15 cellular contexts compared by ENCODE assay signal in genomic region chr1:40305451-40305850, GRCh38. TPM values are rescaled to one million over a fixed set of nuclear protein-coding genes. Genes with fewer than 3 reads are reported as not detected.
A peak's percentile ranks its signal among the peaks of the same experiment; 100 is the strongest.
DNase-seq lines count a peak whose midpoint lies in the region; ATAC-seq and TF ChIP-seq lines count a peak whose summit lies in the region.
"Had no signal": no experiment of that assay in that cellular context is flagged by ENCODE, and none has a peak within 500 bp of the region (broad histone marks: within the 10 kb centered on the region; RNA-seq: fewer than 3 reads in every experiment).

No MANE protein-coding gene starts in this region.

- H3K9me3 ChIP-seq in PC-9 (ENCODE audit: insufficient read depth, low read depth): no peaks in the 10 kb centered on the region
- no peaks in the 10 kb centered on the region for H3K9me3 ChIP-seq in fibroblast of lung (ENCODE audit: control insufficient read depth, insufficient read depth, low read depth, low read length)
- no peaks in the 10 kb centered on the region for H3K9me3 ChIP-seq in vagina

- H3K79me2 ChIP-seq in PC-9 (ENCODE audit: low read depth) (no peaks in the 10 kb centered on the region), fibroblast of lung (ENCODE audit: control insufficient read depth, insufficient read depth, low read length) (no peaks in the 10 kb centered on the region)

- DNase-seq in PC-9: peak; percentile 61 to 78
- no peak for DNase-seq in fibroblast of lung (ENCODE audit: low read depth in 2 of 2)
- no peak for DNase-seq in G401 (ENCODE audit: low spot score)
- no peak for DNase-seq in retina
- no peak for DNase-seq in vagina (ENCODE audit: extremely low spot score in 2 of 2)
- DNase-seq: activated T-cell treated with anti-CD3 and anti-CD28 coated beads, Interleukin-2, amount 50 U/mL, for 4 hours; CD4-positive, CD25-positive, alpha-beta regulatory T cell; KBM-7; NCI-H226; T-cell had no signal

- H3K4me2 ChIP-seq in PC-9 (peak overlapping the region; percentile 75), fibroblast of lung (ENCODE audit: extremely low read depth, insufficient read depth, low read length) (no peak overlapping the region)

- POLR2A ChIA-PET in PC-9 (lab: Charles Lee; ENCODE audit: unreplicated experiment): interaction anchor here (0.6 to 0.7 kb wide), 3 partner anchors 25 to 162 kb away, joined by 4 to 10 read pairs (median 10); no protein-coding TSS in a partner anchor

- intact Hi-C loops in PC-9 (cut with micrococcal nuclease; ENCODE audit: unreplicated experiment) (loop anchor here (1.0 kb wide), 2 partner anchors 152 to 235 kb away; no protein-coding TSS in a partner anchor), vagina (cut with DNase I) (no loop called here)

- no peaks in the 10 kb centered on the region for H3K27me3 Mint-ChIP-seq in stimulated activated memory B cell treated with anti-CD40 and anti-IgM and Interleukin-4, amounts not matched to agents 10 μg/mL and 1 μg/mL and 100 μg/mL, for 72 hours
- H3K27me3 Mint-ChIP-seq: CD4-positive, CD25-positive, alpha-beta regulatory T cell; T-cell had no signal

- peak overlapping the region; percentile 72 for H2AFZ ChIP-seq in PC-9
- H2AFZ ChIP-seq in fibroblast of lung (ENCODE audit: low read length): no peak overlapping the region

- TF ChIP-seq CTCF in 22Rv1 (IDR thresholded peaks at IDR 0.05) (0 out of 2 replicates have a peak, but pooled peaks have one; percentile 9), GM12873 (IDR thresholded peaks at IDR 0.05; ENCODE audit: insufficient read depth, low read depth, low read length, missing control alignments) (peak; percentile 24), PC-9 (conservative IDR thresholded peaks at IDR 0.05) (peak; percentile 55), fibroblast of lung (conservative IDR thresholded peaks at IDR 0.05 in 1 of 2, IDR thresholded peaks at IDR 0.05 in 1 of 2; ENCODE audit: low read depth in 1 of 2, low read length in 2 of 2) (peak; percentile 5 to 15), vagina (IDR thresholded peaks at IDR 0.05) (no peak)

- CTCF ChIA-PET in PC-9 (lab: Charles Lee): interaction anchor here (1.0 to 1.5 kb wide), 3 partner anchors 10 to 162 kb away, joined by 3 to 18 read pairs (median 4); no protein-coding TSS in a partner anchor

- H3K27ac ChIP-seq in 22Rv1 (no peak overlapping the region), PC-9 (peak overlapping the region; percentile 88), fibroblast of lung (ENCODE audit: insufficient read depth, low read length) (no peak overlapping the region), vagina (no peak overlapping the region)

- H3K9me2 ChIP-seq in PC-9 (ENCODE audit: insufficient read depth): no peaks in the 10 kb centered on the region

- H3K4me3 ChIP-seq in PC-9 (peak overlapping the region; percentile 25; the same call in 1 of the 2 replicates), fibroblast of lung (replicated peaks in 1 of 4; ENCODE audit: control extremely low read depth in 1 of 4, insufficient read depth in 1 of 4, low read depth in 3 of 4, low read length in 4 of 4) (no peak overlapping the region), vagina (no peak overlapping the region)
- H3K4me3 ChIP-seq: lung had no signal

- peaks cover 16% of the 10 kb centered on the region for H3K36me3 Mint-ChIP-seq in stimulated activated memory B cell treated with anti-CD40 and anti-IgM and Interleukin-4, amounts not matched to agents 10 μg/mL and 1 μg/mL and 100 μg/mL, for 72 hours
- H3K36me3 Mint-ChIP-seq: CD4-positive, CD25-positive, alpha-beta regulatory T cell; T-cell had no signal

- H3K4me1 ChIP-seq in PC-9 (replicated peaks; ENCODE audit: insufficient read depth) (peaks cover 30% of the 10 kb centered on the region), fibroblast of lung (ENCODE audit: control insufficient read depth, extremely low read depth, insufficient read depth, low read length) (no peaks in the 10 kb centered on the region), vagina (no peaks in the 10 kb centered on the region)

- no peaks in the 10 kb centered on the region for H3K9me3 Mint-ChIP-seq in stimulated activated memory B cell treated with anti-CD40 and anti-IgM and Interleukin-4, amounts not matched to agents 10 μg/mL and 1 μg/mL and 100 μg/mL, for 72 hours
- H3K9me3 Mint-ChIP-seq: activated T-cell treated with anti-CD3 and anti-CD28 coated beads, Interleukin-2, amount 50 U/mL, for 4 hours; CD4-positive, CD25-positive, alpha-beta regulatory T cell; T-cell had no signal

- H3K9ac ChIP-seq in fibroblast of lung (ENCODE audit: insufficient read depth, low read length): no peak overlapping the region

- peaks cover 20% of the 10 kb centered on the region for H3F3A ChIP-seq in PC-9 (ENCODE audit: insufficient read depth, low read depth)

- no peaks in the 10 kb centered on the region for H3K4me1 Mint-ChIP-seq in stimulated activated memory B cell treated with anti-CD40 and anti-IgM and Interleukin-4, amounts not matched to agents 10 μg/mL and 1 μg/mL and 100 μg/mL, for 72 hours
- H3K4me1 Mint-ChIP-seq: CD4-positive, CD25-positive, alpha-beta regulatory T cell; T-cell had no signal

- no peaks in the 10 kb centered on the region for H4K20me1 ChIP-seq in PC-9 (ENCODE audit: insufficient read depth)
- H4K20me1 ChIP-seq in fibroblast of lung (ENCODE audit: control insufficient read depth, extremely low read depth, insufficient read depth, low read length): no peaks in the 10 kb centered on the region

- H3K27me3 ChIP-seq in PC-9 (ENCODE audit: insufficient read depth, low read depth) (no peaks in the 10 kb centered on the region), fibroblast of lung (ENCODE audit: control insufficient read depth, insufficient read depth, low read length) (no peaks in the 10 kb centered on the region), vagina (no peaks in the 10 kb centered on the region)

- H3K4me3 Mint-ChIP-seq in stimulated activated memory B cell treated with anti-CD40 and anti-IgM and Interleukin-4, amounts not matched to agents 10 μg/mL and 1 μg/mL and 100 μg/mL, for 72 hours: no peak overlapping the region
- H3K4me3 Mint-ChIP-seq: activated T-cell treated with anti-CD3 and anti-CD28 coated beads, Interleukin-2, amount 50 U/mL, for 4 hours; CD4-positive, CD25-positive, alpha-beta regulatory T cell; T-cell had no signal

- ATAC-seq in stimulated activated memory B cell treated with anti-CD40 and anti-IgM and Interleukin-4, amounts not matched to agents 10 μg/mL and 1 μg/mL and 100 μg/mL, for 72 hours: no peak
- ATAC-seq: activated T-cell treated with anti-CD3 and anti-CD28 coated beads, Interleukin-2, amount 50 U/mL, for 4 hours; T-cell had no signal

- in situ Hi-C loops in G401 (cut with HindIII; ENCODE audit: low sequenced_read_pairs): no loop called here

- H3K36me3 ChIP-seq in PC-9 (ENCODE audit: low read depth) (no peaks in the 10 kb centered on the region), fibroblast of lung (ENCODE audit: control insufficient read depth, insufficient read depth, low read length) (no peaks in the 10 kb centered on the region), vagina (no peaks in the 10 kb centered on the region)

- BruUV-seq in PC-9 (replicated peaks; lab: Mats Ljungman, UMichigan): no TSS peak

- no peak overlapping the region for H3K27ac Mint-ChIP-seq in stimulated activated memory B cell treated with anti-CD40 and anti-IgM and Interleukin-4, amounts not matched to agents 10 μg/mL and 1 μg/mL and 100 μg/mL, for 72 hours
- H3K27ac Mint-ChIP-seq: CD4-positive, CD25-positive, alpha-beta regulatory T cell; T-cell had no signal

- TF ChIP-seq POLR2A in vagina (IDR thresholded peaks at IDR 0.05): no peak

RNA-seq across cellular contexts. Expression of gene COL9A2, which starts 11.6 kb away (rescaled TPM):
- total RNA-seq in PC-9 (2021): 9.3 and 13.5 TPM in 2 replicates
- total RNA-seq in fibroblast of lung: 2.1 and 2.8 TPM in 2 replicates
- 0.40 and 1.3 TPM in 2 replicates for polyA plus RNA-seq in fibroblast of lung
- polyA plus RNA-seq in fibroblast of lung (2012): 0.97 and 3.0 TPM in 2 replicates
- polyA minus RNA-seq in fibroblast of lung (ENCODE audit: low replicate concordance): 0.96 and 1.6 TPM in 2 replicates
- total RNA-seq in G401 (2014; rRNA removed; shearing (Covaris generic)): 4.0 and 6.4 TPM in 2 replicates
- 7.1 TPM for total RNA-seq in vagina

RNA-seq across cellular contexts. Expression of gene ZMPSTE24, which starts 47.4 kb away (rescaled TPM):
- total RNA-seq in PC-9 (2021) (36.9 and 55.8 TPM in 2 replicates), fibroblast of lung (60.9 and 68.8 TPM in 2 replicates), vagina (25.5 TPM)
- polyA plus RNA-seq in fibroblast of lung: 67.6 and 70.5 TPM in 2 replicates
- polyA plus RNA-seq in fibroblast of lung (2012): 44.6 and 46.6 TPM in 2 replicates
- polyA minus RNA-seq in fibroblast of lung (ENCODE audit: low replicate concordance): 5.3 and 6.9 TPM in 2 replicates
- 16.1 and 36.0 TPM in 2 replicates for total RNA-seq in G401 (2014; rRNA removed; shearing (Covaris generic))

RNA-seq across cellular contexts. Expression of gene TMCO2, which starts 57.7 kb away (rescaled TPM):
- total RNA-seq in PC-9 (2021) (not detected in 2 replicates), fibroblast of lung (not detected in 2 replicates), vagina (not detected)
- not detected in 2 replicates for polyA plus RNA-seq in fibroblast of lung
- not detected in 2 replicates for polyA plus RNA-seq in fibroblast of lung (2012)
- polyA minus RNA-seq in fibroblast of lung (ENCODE audit: low replicate concordance): not detected in 2 replicates
- not detected in 2 replicates for total RNA-seq in G401 (2014; rRNA removed; shearing (Covaris generic))
- total RNA-seq: activated T-cell treated with anti-CD3 and anti-CD28 coated beads, Interleukin-2, amount 50 U/mL, for 4 hours; CD4-positive, CD25-positive, alpha-beta regulatory T cell; lung; renal cortical epithelial cell; T-cell had no signal
- polyA plus RNA-seq: CD4-positive, CD25-positive, alpha-beta regulatory T cell; lung had no signal

Comparison
In these comparisons a context has a peak if more than half of its experiments do, and no peak if none do; other contexts are left out.
1. CTCF ChIP-seq: peak in 22Rv1 (single experiment), GM12873 (single experiment), PC-9 (single experiment) and fibroblast of lung (2 of 2); none in vagina (0 of 3).
2. DNase-seq: peak in PC-9 (2 of 2); none in fibroblast of lung (0 of 2), G401 (single experiment), retina (single experiment) and vagina (0 of 2).